16 cellular contexts compared by ENCODE assay signal in the genomic region with DNA sequence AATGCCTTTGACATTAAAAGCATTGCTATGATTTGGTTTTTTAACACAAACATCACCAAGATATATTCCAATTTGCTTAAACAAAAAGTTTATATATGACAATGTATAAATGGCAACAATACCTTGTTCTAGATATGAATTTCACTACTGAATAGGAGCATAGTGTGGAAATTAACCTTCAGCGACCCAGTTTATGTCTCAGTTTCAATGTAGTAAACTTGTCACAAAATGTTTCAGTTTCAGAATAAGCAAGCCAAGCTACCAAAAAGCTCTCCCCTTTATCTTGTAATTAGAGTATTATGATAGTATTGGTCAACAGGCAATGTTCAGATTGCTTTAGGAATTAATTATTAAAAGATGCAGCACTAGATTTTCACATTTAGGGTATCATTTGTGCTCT.
DNase-seq lines count a peak whose midpoint lies in the region; ATAC-seq and TF ChIP-seq lines count a peak whose summit lies in the region.
"Had no signal": no experiment of that assay in that cellular context is flagged by ENCODE, and none has a peak within 500 bp of the region (broad histone marks: within the 10 kb centered on the region; RNA-seq: fewer than 3 reads in every experiment).

No MANE protein-coding gene starts in this region.

- H2AFZ ChIP-seq in KMS-11 (ENCODE audit: low read depth) = peak overlapping the region; percentile 37; the same call in 1 of the 2 replicates

- H3K27ac ChIP-seq in KMS-11 = peak overlapping the region; percentile 52
- H3K27ac ChIP-seq: testis, WERI-Rb-1 had no signal

- H3K9ac ChIP-seq in KMS-11 = peak overlapping the region; percentile 22; the same call in 1 of the 2 replicates

- no peaks in the 10 kb centered on the region for H4K20me1 ChIP-seq in KMS-11 (ENCODE audit: insufficient read depth)

- peak overlapping the region; percentile 55 for H3K4me2 ChIP-seq in KMS-11

- peak; percentile 97 for ATAC-seq in GM18867 (IDR thresholded peaks at IDR 0.05; ENCODE audit: unreplicated experiment)
- ATAC-seq in HG02571 (IDR thresholded peaks at IDR 0.05; ENCODE audit: unreplicated experiment) = peak; percentile 61
- ATAC-seq in HG03066 (IDR thresholded peaks at IDR 0.05; ENCODE audit: low read depth, unreplicated experiment) = peak; percentile 76
- ATAC-seq: esophagus mucosa had no signal

- TF ChIP-seq CTCF in KMS-11 (conservative IDR thresholded peaks at IDR 0.05; ENCODE audit: low read depth, low read length) = no peak

- H3K4me3 ChIP-seq in KMS-11 (IDR thresholded peaks at IDR 0.05; ENCODE audit: insufficient read depth, low read depth, low read length) = no peak overlapping the region
- H3K4me3 ChIP-seq: testis had no signal

- H3K79me2 ChIP-seq in KMS-11 (ENCODE audit: insufficient read depth, low read depth) = no peaks in the 10 kb centered on the region

- no peak for DNase-seq in stimulated activated CD8-positive, alpha-beta memory T cell treated with anti-CD3 and anti-CD28 coated beads, Interleukin-4, amount 100 ng/mL, for 48 hours
- DNase-seq in NCI-H2107 (lab: John Stamatoyannopoulos, UW) = no peak
- DNase-seq in activated CD4-positive, alpha-beta T cell treated with anti-CD3 and anti-CD28 coated beads for 4 hours = no peak
- no peak for DNase-seq in HT-29 (ENCODE audit: low spot score)
- DNase-seq: Caco-2; glutamatergic neuron; NCI-H146; stimulated activated CD4-positive, alpha-beta T cell treated with anti-CD3 and anti-CD28 coated beads, Interleukin-4, amount 100 ng/mL, for 24 hours; SW 1271; testis; WERI-Rb-1 had no signal

- H3K27me3 ChIP-seq in KMS-11 (ENCODE audit: insufficient read depth, low read depth) = no peaks in the 10 kb centered on the region
- H3K27me3 ChIP-seq: testis had no signal

- H3K4me1 ChIP-seq in KMS-11 (ENCODE audit: low read depth, poor library complexity, severe bottlenecking) = peaks cover 24% of the 10 kb centered on the region
- H3K4me1 ChIP-seq: Caco-2, testis had no signal

- H3K36me3 ChIP-seq in KMS-11 (ENCODE audit: insufficient read depth) = no peaks in the 10 kb centered on the region
- H3K36me3 ChIP-seq: WERI-Rb-1 had no signal
